Comparison of ENCODE assay signal across 17 cellular contexts in the genomic region with DNA sequence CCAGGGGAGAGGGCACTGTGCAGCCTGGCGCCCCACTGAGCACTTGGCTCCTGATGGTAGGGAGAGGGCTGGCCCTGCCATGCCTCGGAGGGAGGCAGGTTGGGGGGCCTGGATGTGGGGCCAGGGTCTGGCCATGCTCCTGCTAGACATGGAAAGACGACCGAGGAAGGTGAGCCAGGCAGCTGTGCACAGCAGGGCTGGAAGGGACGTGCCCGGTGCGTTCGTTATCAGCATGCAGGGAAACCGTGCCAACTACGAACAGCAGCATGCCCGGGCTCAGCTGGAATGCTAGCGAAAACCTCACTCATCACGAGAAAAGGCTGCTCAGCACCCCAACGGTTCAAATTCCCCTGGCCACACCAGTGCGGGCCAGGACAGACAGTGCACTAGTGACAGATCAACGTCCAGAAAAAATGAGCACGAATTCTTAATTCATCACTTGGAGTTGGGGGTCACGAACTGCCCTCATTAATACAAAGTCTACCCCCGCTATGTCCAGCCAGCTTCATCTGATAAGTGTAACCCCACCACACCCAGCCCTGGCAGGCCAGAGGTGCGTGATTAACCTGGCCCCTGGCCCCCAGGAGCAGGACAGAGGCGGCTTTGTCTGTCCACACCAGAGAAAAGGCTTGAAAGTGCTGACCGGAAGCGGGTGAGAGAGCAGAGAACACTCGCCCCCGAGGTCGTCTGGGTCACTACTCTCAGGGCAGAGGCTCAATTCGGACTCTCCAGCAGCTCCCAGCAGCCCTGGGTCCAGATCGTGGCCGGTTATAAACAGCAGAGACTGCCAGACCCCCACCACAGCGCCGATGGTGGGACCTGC.
DNase-seq lines count a peak whose midpoint lies in the region; ATAC-seq and TF ChIP-seq lines count a peak whose summit lies in the region.
"Had no signal": no experiment of that assay in that cellular context is flagged by ENCODE, and none has a peak within 500 bp of the region (broad histone marks: within the 10 kb centered on the region; RNA-seq: fewer than 3 reads in every experiment).

No MANE protein-coding gene starts in this region.

- DNase-seq in SW480 (ENCODE audit: low spot score) (peak; percentile 13), left ventricle myocardium superior (peak; percentile 54), prostate gland (ENCODE audit: low spot score) (peak; percentile 76), NCI-H774 (lab: John Stamatoyannopoulos, UW) (no peak), activated gamma-delta T cell (lab: John Stamatoyannopoulos, UW) (no peak)
- DNase-seq in activated CD4-positive, alpha-beta T cell treated with anti-CD3 and anti-CD28 coated beads, Interleukin-2, amount 50 U/mL, for 48 hours: no peak
- DNase-seq: activated effector memory CD4-positive, alpha-beta T cell treated with Interleukin-2 at 50 U/mL for 16 hours; brain microvascular endothelial cell; CD4-positive, CD25-positive, alpha-beta regulatory T cell; HFFc6; immature natural killer cell; MG63; NCI-H2081 treated with DMSO at 0.1 percent for 48 hours had no signal

- peak; percentile 19 for TF ChIP-seq POLR2A in prostate gland (IDR thresholded peaks at IDR 0.05)

- peak overlapping the region; percentile 50 to 71 for H3K27ac ChIP-seq in prostate gland
- H3K27ac ChIP-seq: brain microvascular endothelial cell, tibial nerve, VCaP had no signal

- 54% methylated on average over 31 of the region's 31 CpGs for WGBS in prostate gland

- no peaks in the 10 kb centered on the region for H3K9me3 ChIP-seq in prostate gland
- H3K9me3 ChIP-seq: MG63, tibial nerve had no signal

- H3K36me3 ChIP-seq in prostate gland: no peaks in the 10 kb centered on the region
- H3K36me3 ChIP-seq: brain microvascular endothelial cell, MG63, tibial nerve had no signal

- intact Hi-C loops in left ventricle myocardium superior (cut with micrococcal nuclease): no loop called here
- intact Hi-C loops in prostate gland (cut with DNase I): no loop called here

- ATAC-seq in left ventricle myocardium superior (peak; percentile 69), GM18861 (IDR thresholded peaks at IDR 0.05; ENCODE audit: unreplicated experiment) (no peak)

- H3K4me1 ChIP-seq in prostate gland (replicated peaks): peaks cover 29% of the 10 kb centered on the region

- no peak overlapping the region for H3K4me3 ChIP-seq in prostate gland
- H3K4me3 ChIP-seq: MG63, tibial nerve had no signal

- H3K27me3 ChIP-seq in prostate gland (replicated peaks; ENCODE audit: insufficient read depth): no peaks in the 10 kb centered on the region
- H3K27me3 ChIP-seq: MG63, tibial nerve had no signal

- TF ChIP-seq EP300 in Ishikawa (IDR thresholded peaks at IDR 0.05; ENCODE audit: borderline replicate concordance): peak; percentile 64; the same call in 1 of the 2 replicates

- no peak for TF ChIP-seq CTCF in prostate gland (IDR thresholded peaks at IDR 0.05)

- no peak for TF ChIP-seq RAD21 in Ishikawa (IDR thresholded peaks at IDR 0.05; ENCODE audit: low read depth)

TF ChIP-seq in Ishikawa, 13 proteins besides CTCF, POLR2A, EP300 and RAD21:
- TF ChIP-seq, protein P1, sequence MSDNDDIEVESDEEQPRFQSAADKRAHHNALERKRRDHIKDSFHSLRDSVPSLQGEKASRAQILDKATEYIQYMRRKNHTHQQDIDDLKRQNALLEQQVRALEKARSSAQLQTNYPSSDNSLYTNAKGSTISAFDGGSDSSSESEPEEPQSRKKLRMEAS (IDR thresholded peaks at IDR 0.05): peak; percentile 68
- TF ChIP-seq CREB1 (IDR thresholded peaks at IDR 0.05; ENCODE audit: low read depth) (no peak), TCF12 (IDR thresholded peaks at IDR 0.05; ENCODE audit: low read depth) (peak; percentile 77), NFIC (IDR thresholded peaks at IDR 0.05) (peak; percentile 82), TEAD4 (IDR thresholded peaks at IDR 0.05) (peak; percentile 65)
- TF ChIP-seq, protein P2, sequence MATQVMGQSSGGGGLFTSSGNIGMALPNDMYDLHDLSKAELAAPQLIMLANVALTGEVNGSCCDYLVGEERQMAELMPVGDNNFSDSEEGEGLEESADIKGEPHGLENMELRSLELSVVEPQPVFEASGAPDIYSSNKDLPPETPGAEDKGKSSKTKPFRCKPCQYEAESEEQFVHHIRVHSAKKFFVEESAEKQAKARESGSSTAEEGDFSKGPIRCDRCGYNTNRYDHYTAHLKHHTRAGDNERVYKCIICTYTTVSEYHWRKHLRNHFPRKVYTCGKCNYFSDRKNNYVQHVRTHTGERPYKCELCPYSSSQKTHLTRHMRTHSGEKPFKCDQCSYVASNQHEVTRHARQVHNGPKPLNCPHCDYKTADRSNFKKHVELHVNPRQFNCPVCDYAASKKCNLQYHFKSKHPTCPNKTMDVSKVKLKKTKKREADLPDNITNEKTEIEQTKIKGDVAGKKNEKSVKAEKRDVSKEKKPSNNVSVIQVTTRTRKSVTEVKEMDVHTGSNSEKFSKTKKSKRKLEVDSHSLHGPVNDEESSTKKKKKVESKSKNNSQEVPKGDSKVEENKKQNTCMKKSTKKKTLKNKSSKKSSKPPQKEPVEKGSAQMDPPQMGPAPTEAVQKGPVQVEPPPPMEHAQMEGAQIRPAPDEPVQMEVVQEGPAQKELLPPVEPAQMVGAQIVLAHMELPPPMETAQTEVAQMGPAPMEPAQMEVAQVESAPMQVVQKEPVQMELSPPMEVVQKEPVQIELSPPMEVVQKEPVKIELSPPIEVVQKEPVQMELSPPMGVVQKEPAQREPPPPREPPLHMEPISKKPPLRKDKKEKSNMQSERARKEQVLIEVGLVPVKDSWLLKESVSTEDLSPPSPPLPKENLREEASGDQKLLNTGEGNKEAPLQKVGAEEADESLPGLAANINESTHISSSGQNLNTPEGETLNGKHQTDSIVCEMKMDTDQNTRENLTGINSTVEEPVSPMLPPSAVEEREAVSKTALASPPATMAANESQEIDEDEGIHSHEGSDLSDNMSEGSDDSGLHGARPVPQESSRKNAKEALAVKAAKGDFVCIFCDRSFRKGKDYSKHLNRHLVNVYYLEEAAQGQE (IDR thresholded peaks at IDR 0.05; ENCODE audit: low read depth): no peak

Comparison
In these comparisons a context has a peak if more than half of its experiments do, and no peak if none do; other contexts are left out.
1. DNase-seq: peak in SW480 (single experiment), left ventricle myocardium superior (single experiment) and prostate gland (single experiment); none in activated CD4-positive, alpha-beta T cell treated with anti-CD3 and anti-CD28 coated beads, Interleukin-2, amount 50 U/mL, for 48 hours (0 of 2), NCI-H774 (single experiment) and activated gamma-delta T cell (single experiment).